26 cellular contexts compared by ENCODE assay signal in the genomic region with DNA sequence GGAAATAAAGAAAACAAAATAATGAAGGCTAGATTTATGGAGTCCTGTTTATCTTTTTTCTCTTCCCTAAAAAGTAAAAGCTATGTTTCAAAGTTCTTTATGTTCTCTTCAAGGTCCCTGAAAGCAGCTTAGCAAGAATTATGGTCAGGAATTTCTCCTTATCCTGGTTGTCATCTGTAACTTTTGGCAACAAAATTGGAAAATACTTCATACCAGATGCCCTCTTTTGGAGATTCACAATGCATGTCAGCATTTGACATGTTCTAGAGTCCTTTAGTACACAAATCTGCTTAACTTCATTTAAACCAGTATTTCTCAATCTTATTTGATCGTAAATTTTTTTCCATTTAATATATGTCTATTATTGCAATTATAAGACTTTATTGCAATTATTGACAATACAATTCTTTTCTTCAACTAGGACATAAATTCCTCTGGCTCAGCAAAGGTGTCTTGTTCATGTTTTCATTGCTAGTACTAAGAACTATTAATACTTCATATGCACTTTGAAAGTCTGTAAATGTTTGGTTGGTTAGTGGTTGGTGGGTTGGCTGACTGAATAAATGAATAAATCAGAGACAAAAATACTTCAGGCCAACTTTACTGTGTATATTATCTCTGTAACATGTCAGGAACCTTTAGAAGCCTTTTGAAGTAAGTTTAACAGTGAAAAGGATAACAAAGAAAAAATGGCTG.
A peak's percentile ranks its signal among the peaks of the same experiment; 100 is the strongest.
DNase-seq lines count a peak whose midpoint lies in the region; ATAC-seq, FAIRE-seq and TF ChIP-seq lines count a peak whose summit lies in the region.
"Had no signal": no experiment of that assay in that cellular context is flagged by ENCODE, and none has a peak within 500 bp of the region (broad histone marks: within the 10 kb centered on the region; RNA-seq: fewer than 3 reads in every experiment).

No MANE protein-coding gene starts in this region.

- TF ChIP-seq POLR2A in K562 (conservative IDR thresholded peaks at IDR 0.05) (no peak), uterus (IDR thresholded peaks at IDR 0.05) (no peak)

- H3K9me3 ChIP-seq in K562 (replicated peaks; ENCODE audit: control insufficient read depth, insufficient read depth, low read depth, low read length) (no peaks in the 10 kb centered on the region), uterus (no peaks in the 10 kb centered on the region)
- H3K9me3 ChIP-seq: ascending aorta, right atrium auricular region, SJSA1, spleen had no signal

- intact Hi-C loops in K562 (cut with micrococcal nuclease) = no loop called here
- intact Hi-C loops in uterus (cut with DNase I; ENCODE audit: low total_unique reads) = no loop called here

- in situ Hi-C loops in K562 (cut with MboI) = no loop called here

- DNase-seq in GM04504 (ENCODE audit: low read depth) (peak; percentile 36), K562 (ENCODE audit: extremely low read depth in 1 of 4, low spot score in 3 of 4) (no peak), fibroblast of villous mesenchyme (ENCODE audit: low read depth) (peak; percentile 53), uterus (no peak), GM10266 (ENCODE audit: extremely low spot score) (no peak), activated gamma-delta T cell treated with Interleukin-2 at 50 U/mL for 16 hours (no peak)
- DNase-seq: activated CD4-positive, alpha-beta T cell treated with anti-CD3 and anti-CD28 coated beads, Interleukin-2, amount 50 U/mL, for 4 hours; activated CD4-positive, CD25-positive, alpha-beta regulatory T cell; Calu3; DND-41; glutamatergic neuron; H7; islet precursor cell; NCI-H1105; NCI-H2029 treated with DMSO at 0.1 percent for 48 hours; NCI-H345; NCI-H82; nephron progenitor cell; RPMI8226; spleen had no signal

- no peak overlapping the region for H3K9ac ChIP-seq in K562 (ENCODE audit: insufficient read depth in 1 of 2, low read depth in 2 of 2, low read length in 2 of 2)

- no peak for TF ChIP-seq EP300 in K562 (IDR thresholded peaks at IDR 0.05; ENCODE audit: low read length)

- H2AFZ ChIP-seq in K562 (ENCODE audit: low read depth, low read length) = no peak overlapping the region

- BruUV-seq in K562 (replicated peaks; lab: Mats Ljungman, UMichigan) = no TSS peak

- no peaks in the 10 kb centered on the region for H3K27me3 ChIP-seq in K562 (ENCODE audit: control insufficient read depth in 2 of 2, insufficient read depth in 2 of 2, low read length in 2 of 2)
- no peaks in the 10 kb centered on the region for H3K27me3 ChIP-seq in uterus
- H3K27me3 ChIP-seq: ascending aorta, right atrium auricular region, SJSA1, spleen had no signal

- H3K27ac ChIP-seq in K562 (ENCODE audit: extremely low read depth, low read depth, low read length) (no peak overlapping the region), uterus (peak overlapping the region; percentile 73 to 89)
- H3K27ac ChIP-seq: ascending aorta, right atrium auricular region, SJSA1, spleen had no signal

- no peak for ATAC-seq in K562
- no peak for ATAC-seq in GM19455 (IDR thresholded peaks at IDR 0.05; ENCODE audit: unreplicated experiment)

- no peaks in the 10 kb centered on the region for H3K4me1 ChIP-seq in K562 (replicated peaks in 1 of 2; ENCODE audit: control insufficient read depth in 2 of 2, insufficient read depth in 2 of 2, low read length in 2 of 2)
- peaks cover 0 to 6% of the 10 kb centered on the region in 2 donors for H3K4me1 ChIP-seq in uterus
- H3K4me1 ChIP-seq: ascending aorta, right atrium auricular region, SJSA1, spleen had no signal

- no peaks in the 10 kb centered on the region for H3K9me1 ChIP-seq in K562 (ENCODE audit: control insufficient read depth, insufficient read depth, low read length)

- no peak overlapping the region for H3K4me2 ChIP-seq in K562 (ENCODE audit: insufficient read depth, low read length)

- FAIRE-seq in K562 (lab: Jason Lieb, UNC) = no peak
- FAIRE-seq: endometrium, GM12892 had no signal

- H3K36me3 ChIP-seq in K562 (ENCODE audit: control insufficient read depth, insufficient read depth, low read length) (no peaks in the 10 kb centered on the region), uterus (no peaks in the 10 kb centered on the region)
- H3K36me3 ChIP-seq: ascending aorta, right atrium auricular region, SJSA1, spleen had no signal

- TF ChIP-seq RAD21 in K562 (CRISPR knock-in tag; conservative IDR thresholded peaks at IDR 0.05 in 1 of 2, IDR thresholded peaks at IDR 0.05 in 1 of 2) = no peak

- POLR2A ChIA-PET in K562 (lab: Yijun Ruan, JAX) = no interaction called here

- CTCF ChIA-PET in K562 (lab: Yijun Ruan, JAX; ENCODE audit: low intra/inter-chr PET ratio) = no interaction called here

- H3K4me3 ChIP-seq in K562 (no peak overlapping the region), fibroblast of villous mesenchyme (ENCODE audit: low read depth, low read length) (no peak overlapping the region), uterus (no peak overlapping the region)
- H3K4me3 ChIP-seq: ascending aorta, right atrium auricular region, SJSA1, spleen had no signal

- no peaks in the 10 kb centered on the region for H4K20me1 ChIP-seq in K562 (replicated peaks; ENCODE audit: control insufficient read depth, insufficient read depth, low read length)

- WGBS in K562 (ENCODE audit: insufficient coverage, low coverage, missing lambda C conversion rate) = 58% methylated on average over 1 of the region's 1 CpG

- no peaks in the 10 kb centered on the region for H3K79me2 ChIP-seq in K562 (ENCODE audit: control insufficient read depth, insufficient read depth, low read length)

- TF ChIP-seq CTCF in K562 (IDR thresholded peaks at IDR 0.05 in 2 of 3, conservative IDR thresholded peaks at IDR 0.05 in 1 of 3; ENCODE audit: insufficient read depth in 2 of 3, low read depth in 1 of 3, low read length in 3 of 3) (no peak), fibroblast of villous mesenchyme (IDR thresholded peaks at IDR 0.05; ENCODE audit: insufficient read depth, low read depth, low read length) (no peak), uterus (IDR thresholded peaks at IDR 0.05) (no peak), GM10266 (IDR thresholded peaks at IDR 0.05; ENCODE audit: control insufficient read depth, insufficient read depth, low read depth, missing control alignments) (no peak)

TF ChIP-seq in K562, 482 proteins besides CTCF, POLR2A, EP300 and RAD21:
- TF ChIP-seq, protein P1, sequence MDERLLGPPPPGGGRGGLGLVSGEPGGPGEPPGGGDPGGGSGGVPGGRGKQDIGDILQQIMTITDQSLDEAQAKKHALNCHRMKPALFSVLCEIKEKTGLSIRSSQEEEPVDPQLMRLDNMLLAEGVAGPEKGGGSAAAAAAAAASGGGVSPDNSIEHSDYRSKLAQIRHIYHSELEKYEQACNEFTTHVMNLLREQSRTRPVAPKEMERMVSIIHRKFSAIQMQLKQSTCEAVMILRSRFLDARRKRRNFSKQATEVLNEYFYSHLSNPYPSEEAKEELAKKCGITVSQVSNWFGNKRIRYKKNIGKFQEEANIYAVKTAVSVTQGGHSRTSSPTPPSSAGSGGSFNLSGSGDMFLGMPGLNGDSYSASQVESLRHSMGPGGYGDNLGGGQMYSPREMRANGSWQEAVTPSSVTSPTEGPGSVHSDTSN (CRISPR knock-in tag; IDR thresholded peaks at IDR 0.05; ENCODE audit: low read depth) = no peak
- TF ChIP-seq, protein P1 (tag; conservative IDR thresholded peaks at IDR 0.05; ENCODE audit: low read depth) = peak; percentile 37; the same call in 1 of the 2 replicates
- TF ChIP-seq, protein P2, sequence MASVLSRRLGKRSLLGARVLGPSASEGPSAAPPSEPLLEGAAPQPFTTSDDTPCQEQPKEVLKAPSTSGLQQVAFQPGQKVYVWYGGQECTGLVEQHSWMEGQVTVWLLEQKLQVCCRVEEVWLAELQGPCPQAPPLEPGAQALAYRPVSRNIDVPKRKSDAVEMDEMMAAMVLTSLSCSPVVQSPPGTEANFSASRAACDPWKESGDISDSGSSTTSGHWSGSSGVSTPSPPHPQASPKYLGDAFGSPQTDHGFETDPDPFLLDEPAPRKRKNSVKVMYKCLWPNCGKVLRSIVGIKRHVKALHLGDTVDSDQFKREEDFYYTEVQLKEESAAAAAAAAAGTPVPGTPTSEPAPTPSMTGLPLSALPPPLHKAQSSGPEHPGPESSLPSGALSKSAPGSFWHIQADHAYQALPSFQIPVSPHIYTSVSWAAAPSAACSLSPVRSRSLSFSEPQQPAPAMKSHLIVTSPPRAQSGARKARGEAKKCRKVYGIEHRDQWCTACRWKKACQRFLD (CRISPR knock-in tag; IDR thresholded peaks at IDR 0.05) = no peak

Comparison
In these comparisons a context has a peak if more than half of its experiments do, and no peak if none do; other contexts are left out.
1. DNase-seq: peak in GM04504 (single experiment) and fibroblast of villous mesenchyme (single experiment); none in K562 (0 of 4), uterus (0 of 2), GM10266 (single experiment) and activated gamma-delta T cell treated with Interleukin-2 at 50 U/mL for 16 hours (single experiment).